15 cellular contexts compared by ENCODE assay signal in genomic region chr21:39456665-39457064, GRCh38. TPM values are rescaled to one million over a fixed set of nuclear protein-coding genes. Genes with fewer than 3 reads are reported as not detected.
DNase-seq lines count a peak whose midpoint lies in the region; ATAC-seq, FAIRE-seq and TF ChIP-seq lines count a peak whose summit lies in the region.
"Had no signal": no experiment of that assay in that cellular context is flagged by ENCODE, and none has a peak within 500 bp of the region (broad histone marks: within the 10 kb centered on the region; RNA-seq: fewer than 3 reads in every experiment).

No MANE protein-coding gene starts in this region.

- H3K9me3 Mint-ChIP-seq in mesothelial cell of epicardium, result no peaks in the 10 kb centered on the region
- H3K9me3 Mint-ChIP-seq: CD8-positive, alpha-beta T cell; memory B cell had no signal

- H3K27me3 Mint-ChIP-seq in mesothelial cell of epicardium (ENCODE audit: low read depth), result no peaks in the 10 kb centered on the region
- H3K27me3 Mint-ChIP-seq: memory B cell had no signal

- peak; percentile 11 for DNase-seq in HuH-7 (ENCODE audit: low spot score)
- DNase-seq in brain microvascular endothelial cell, result no peak
- no peak for DNase-seq in mesothelial cell of epicardium (ENCODE audit: low spot score in 2 of 2, unreplicated experiment in 2 of 2)
- no peak for DNase-seq in KG1 (lab: John Stamatoyannopoulos, UW)
- no peak for DNase-seq in occipital lobe (lab: John Stamatoyannopoulos, UW)
- DNase-seq in left colon, result no peak
- DNase-seq in HTR-8/SVneo (ENCODE audit: insufficient read length, low spot score), result no peak
- DNase-seq: CD8-positive, alpha-beta T cell; effector memory CD4-positive, alpha-beta T cell; NCI-H2107; posterior cingulate gyrus; stimulated activated CD4-positive, alpha-beta T cell treated with anti-CD3 and anti-CD28 coated beads, Interleukin-2, amount 100 ng/mL, for 48 hours; stimulated activated naive CD4-positive, alpha-beta T cell had no signal

- H3K4me3 Mint-ChIP-seq in mesothelial cell of epicardium, result no peak overlapping the region
- H3K4me3 Mint-ChIP-seq: CD8-positive, alpha-beta T cell; memory B cell had no signal

- H3K27ac ChIP-seq in C4-2B, result no peak overlapping the region
- no peak overlapping the region for H3K27ac ChIP-seq in brain microvascular endothelial cell

- no peaks in the 10 kb centered on the region for H3K36me3 Mint-ChIP-seq in mesothelial cell of epicardium
- H3K36me3 Mint-ChIP-seq: CD8-positive, alpha-beta T cell; memory B cell had no signal

- H3K4me1 Mint-ChIP-seq in mesothelial cell of epicardium, result peaks cover 1% of the 10 kb centered on the region

- FAIRE-seq in HTR-8/SVneo (lab: Jason Lieb, UNC), result no peak

- H3K4me3 ChIP-seq in brain microvascular endothelial cell (ENCODE audit: low read depth, low read length), result no peak overlapping the region

- no peak overlapping the region for H3K27ac Mint-ChIP-seq in mesothelial cell of epicardium
- H3K27ac Mint-ChIP-seq: CD8-positive, alpha-beta T cell; memory B cell had no signal

- intact Hi-C loops in left colon (cut with DNase I, micrococcal nuclease), result no loop called here

- no peak for ATAC-seq in left colon
- ATAC-seq: CD8-positive, alpha-beta T cell had no signal

- H3K27me3 ChIP-seq in brain microvascular endothelial cell (replicated peaks), result no peaks in the 10 kb centered on the region

- in situ Hi-C loops in brain microvascular endothelial cell (cut with HindIII; ENCODE audit: low pct_ligation_motif_present, low sequenced_read_pairs), result no loop called here

- TF ChIP-seq CTCF in C4-2B (conservative IDR thresholded peaks at IDR 0.05) (peak; percentile 23; the same call in 1 of the 2 replicates), brain microvascular endothelial cell (IDR thresholded peaks at IDR 0.05; ENCODE audit: low read depth, low read length, missing control alignments) (peak; percentile 41), mesothelial cell of epicardium (IDR thresholded peaks at IDR 0.05; ENCODE audit: unreplicated experiment) (peak; percentile 56)

- H3K36me3 ChIP-seq in brain microvascular endothelial cell (replicated peaks), result no peaks in the 10 kb centered on the region

RNA-seq across cellular contexts. Expression of gene SH3BGR, which starts 4.9 kb away (rescaled TPM):
- total RNA-seq in mesothelial cell of epicardium, result 4.3 to 4.6 TPM (median 4.5 TPM) in 3 replicates
- total RNA-seq in occipital lobe, result 3.7 TPM
- total RNA-seq in left colon, result 1 to 10 TPM; 2.5 to 5.4 TPM

RNA-seq across cellular contexts. Expression of gene LCA5L, which starts 11.1 kb away (rescaled TPM):
- 0.86 to 1.6 TPM (median 1.3 TPM) in 3 replicates for total RNA-seq in mesothelial cell of epicardium
- not detected for total RNA-seq in occipital lobe
- total RNA-seq in left colon, result 1 to 10 TPM in 1 of 2 donors, under 1 TPM in 1; 0.98 to 1.0 TPM
- total RNA-seq: CD8-positive, alpha-beta T cell had no signal
